ENCODE assay signal across 12 cellular contexts in genomic region chr17:36993227-36993626, GRCh38.
"Had no signal": no experiment of that assay in that cellular context is flagged by ENCODE, and none has a peak within 500 bp of the region (broad histone marks: within the 10 kb centered on the region; RNA-seq: fewer than 3 reads in every experiment).

No MANE protein-coding gene starts in this region.

- DNase-seq: activated CD4-positive, alpha-beta T cell treated with anti-CD3 and anti-CD28 coated beads, Interleukin-2, amount 50 U/mL, for 4 hours; activated naive CD4-positive, alpha-beta T cell; colonic mucosa; endodermal cell; foreskin fibroblast; occipital lobe; stimulated activated CD4-positive, alpha-beta T cell treated with anti-CD3 and anti-CD28 coated beads, Interleukin-12 subunit alpha, Interleukin-12 subunit beta, amount 100 ng/mL, for 4 hours; stimulated activated CD4-positive, alpha-beta T cell treated with anti-CD3 and anti-CD28 coated beads, Interleukin-2, amount 100 ng/mL, for 24 hours; T-helper 9 cell; trophoblast cell had no signal

- ATAC-seq: activated CD4-positive, CD25-positive, alpha-beta regulatory T cell treated with anti-CD3 and anti-CD28 coated beads, Interleukin-2, amount 50 U/mL, for 24 hours; body of pancreas had no signal
